11 cellular contexts compared by ENCODE assay signal in genomic region chr22:25902402-25902801, GRCh38.
"Had no signal": no experiment of that assay in that cellular context is flagged by ENCODE, and none has a peak within 500 bp of the region (broad histone marks: within the 10 kb centered on the region; RNA-seq: fewer than 3 reads in every experiment).

No MANE protein-coding gene starts in this region.

- DNase-seq: GM23248, GOT3, H7, H9, HCEC 1CT, HFFc6 had no signal

- ATAC-seq: HCT116 had no signal

- FAIRE-seq: H1, H54 had no signal

- H3K4me1 ChIP-seq: HAP-1 had no signal

- H3K36me3 ChIP-seq: HAP-1 had no signal

- H2AFZ ChIP-seq: GM23248 had no signal

- H3K4me3 ChIP-seq: GM23248, GM23338, HAP-1 had no signal

- H3K27ac ChIP-seq: GM23248 had no signal

- H3K9ac ChIP-seq: GM23248 had no signal

- H3K9me3 ChIP-seq: HAP-1 had no signal

- H3K27ac Mint-ChIP-seq: GM23338, H9, HFFc6 had no signal

- H3K4me3 Mint-ChIP-seq: GM23338, H9, HFFc6 had no signal

- H3K4me2 ChIP-seq: GM23338 had no signal
